In the genomic region with DNA sequence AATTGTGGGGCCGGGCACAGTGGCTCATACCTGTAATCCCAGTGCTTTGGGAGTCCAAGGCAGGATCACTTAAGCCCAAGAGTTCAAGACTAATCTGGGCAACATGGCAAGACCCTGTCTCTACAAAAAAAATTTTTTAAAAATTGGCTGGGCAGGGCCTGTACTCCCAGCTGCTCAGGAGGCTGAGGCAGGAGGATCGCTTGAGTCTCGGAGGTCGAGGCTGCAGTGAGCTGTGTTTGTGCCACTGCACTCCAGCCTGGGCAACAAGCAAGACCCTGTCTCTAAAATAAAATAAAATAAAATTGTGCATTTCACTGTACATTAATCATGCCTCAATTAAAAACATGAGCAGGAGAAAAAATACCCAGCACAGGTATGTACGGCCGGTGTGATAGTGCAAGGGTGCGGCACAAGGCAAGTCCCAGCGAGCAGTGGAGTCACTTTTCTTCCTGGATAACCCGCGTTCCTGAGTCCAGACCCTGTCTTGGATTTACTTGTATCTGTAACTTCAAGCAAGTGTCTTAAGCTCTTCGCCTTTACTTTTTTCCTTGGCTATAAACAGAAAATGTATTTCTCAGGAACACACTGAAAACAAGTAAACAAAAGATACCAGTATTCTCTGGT, we compare ENCODE assay signal across 20 cellular contexts. TPM values are rescaled to one million over a fixed set of nuclear protein-coding genes. Genes with fewer than 3 reads are reported as not detected.
DNase-seq lines count a peak whose midpoint lies in the region; ATAC-seq and TF ChIP-seq lines count a peak whose summit lies in the region.
"Had no signal": no experiment of that assay in that cellular context is flagged by ENCODE, and none has a peak within 500 bp of the region (broad histone marks: within the 10 kb centered on the region; RNA-seq: fewer than 3 reads in every experiment).

No MANE protein-coding gene starts in this region.

- no peak for TF ChIP-seq POLR2A in right lobe of liver (IDR thresholded peaks at IDR 0.05)

- H3K79me1 ChIP-seq in mesendoderm (ENCODE audit: low read length), result peaks cover 24% of the 10 kb centered on the region

- H3K9me3 Mint-ChIP-seq in CD14-positive monocyte, result no peaks in the 10 kb centered on the region
- no peaks in the 10 kb centered on the region for H3K9me3 Mint-ChIP-seq in MCF 10A (ENCODE audit: unreplicated experiment)
- H3K9me3 Mint-ChIP-seq: activated T-cell treated with anti-CD3 and anti-CD28 coated beads, Interleukin-2, amount 50 U/mL, for 4 hours; effector memory CD8-positive, alpha-beta T cell; natural killer cell; stimulated activated naive CD8-positive, alpha-beta T cell treated with anti-CD3 and anti-CD28 coated beads, Interleukin-15, amount 100 ng/mL, for 72 hours had no signal

- H2BK120ac ChIP-seq in mesendoderm (ENCODE audit: low read depth, low read length), result no peak overlapping the region

- CTCF ChIA-PET in MCF 10A (lab: Yijun Ruan, JAX), result interaction anchor here (1.0 to 1.8 kb wide), 2 partner anchors 11 to 68 kb away, joined by 4 to 7 read pairs; no protein-coding TSS in a partner anchor

- H3K27ac Mint-ChIP-seq in CD14-positive monocyte (peak overlapping the region in 5 of 7 donors; percentile 6 to 87 (median 80)), MCF 10A (ENCODE audit: low read depth, unreplicated experiment) (peak overlapping the region; percentile 91)

- POLR2A ChIA-PET in MCF 10A (lab: Yijun Ruan, JAX), result interaction anchor here (0.5 to 10.7 kb wide), 6 partner anchors 8 to 285 kb away, joined by 3 to 336 read pairs (median 6); a partner anchor contains a TSS

- peaks cover 0 to 52% (median 18%) of the 10 kb centered on the region in 4 donors for H3K4me1 ChIP-seq in right lobe of liver
- peaks cover 12% of the 10 kb centered on the region for H3K4me1 ChIP-seq in mesendoderm (ENCODE audit: control insufficient read depth, low read depth, low read length)

- no peak overlapping the region for H3K56ac ChIP-seq in mesendoderm (ENCODE audit: low read length)

- 88% methylated on average over 9 of the region's 11 CpGs for WGBS in right lobe of liver (ENCODE audit: insufficient coverage, low coverage, low lambda C conversion rate, missing lambda C conversion rate)
- no CpG with 5 or more reads among the region's 11 CpGs for WGBS in mesendoderm (ENCODE audit: extremely low coverage, insufficient coverage, low lambda C conversion rate)

- H2BK15ac ChIP-seq in mesendoderm (replicated peaks; ENCODE audit: low read depth), result no peak overlapping the region

- H3K79me2 ChIP-seq in mesendoderm (ENCODE audit: control insufficient read depth, insufficient read depth, low read length), result peaks cover 32% of the 10 kb centered on the region

- H3K27me3 Mint-ChIP-seq in CD14-positive monocyte (ENCODE audit: low read depth in 3 of 3) (peaks cover 0 to 3% (median 0%) of the 10 kb centered on the region in 3 donors), MCF 10A (ENCODE audit: insufficient read depth, unreplicated experiment) (no peaks in the 10 kb centered on the region)
- H3K27me3 Mint-ChIP-seq: effector memory CD8-positive, alpha-beta T cell; stimulated activated naive CD8-positive, alpha-beta T cell treated with anti-CD3 and anti-CD28 coated beads, Interleukin-15, amount 100 ng/mL, for 72 hours had no signal

- H4K8ac ChIP-seq in mesendoderm (ENCODE audit: low read depth, low read length), result no peak overlapping the region

- H3K36me3 ChIP-seq in right lobe of liver (peaks cover 0 to under 1% (median 0%) of the 10 kb centered on the region in 4 donors), mesendoderm (ENCODE audit: control insufficient read depth, insufficient read depth, low read length) (no peaks in the 10 kb centered on the region)

- H3K9ac ChIP-seq in mesendoderm (ENCODE audit: low read length), result no peak overlapping the region
- H3K9ac ChIP-seq: KMS-11 had no signal

- no peaks in the 10 kb centered on the region for H3K9me3 ChIP-seq in right lobe of liver
- H3K9me3 ChIP-seq: Peyer's patch had no signal

- peaks cover 64 to 71% of the 10 kb centered on the region in 2 donors for H3K36me3 Mint-ChIP-seq in CD14-positive monocyte
- peaks cover 32% of the 10 kb centered on the region for H3K36me3 Mint-ChIP-seq in MCF 10A (ENCODE audit: insufficient read depth, unreplicated experiment)
- H3K36me3 Mint-ChIP-seq: natural killer cell had no signal

- H3K4me1 Mint-ChIP-seq in CD14-positive monocyte (peaks cover 89% of the 10 kb centered on the region), MCF 10A (ENCODE audit: insufficient read depth, unreplicated experiment) (peaks cover 64% of the 10 kb centered on the region)

- no peak overlapping the region for H2BK5ac ChIP-seq in mesendoderm (ENCODE audit: low read length)

- BruUV-seq in MCF 10A (replicated peaks; lab: Mats Ljungman, UMichigan), result no TSS peak

- no peak overlapping the region for H3K4me3 Mint-ChIP-seq in CD14-positive monocyte
- peak overlapping the region; percentile 54 for H3K4me3 Mint-ChIP-seq in MCF 10A (ENCODE audit: unreplicated experiment)
- H3K4me3 Mint-ChIP-seq: activated T-cell treated with anti-CD3 and anti-CD28 coated beads, Interleukin-2, amount 50 U/mL, for 4 hours; effector memory CD8-positive, alpha-beta T cell; natural killer cell; stimulated activated naive CD8-positive, alpha-beta T cell treated with anti-CD3 and anti-CD28 coated beads, Interleukin-15, amount 100 ng/mL, for 72 hours had no signal

- no peak for TF ChIP-seq CTCF in CD14-positive monocyte (IDR thresholded peaks at IDR 0.05)
- no peak for TF ChIP-seq CTCF in MCF 10A (IDR thresholded peaks at IDR 0.05; ENCODE audit: unreplicated experiment)
- no peak for TF ChIP-seq CTCF in right lobe of liver (IDR thresholded peaks at IDR 0.05)

- H2AK5ac ChIP-seq in mesendoderm (ENCODE audit: low read length), result no peak overlapping the region

- ATAC-seq in right lobe of liver, result no peak
- ATAC-seq in HG03354 (IDR thresholded peaks at IDR 0.05; ENCODE audit: poor library complexity, severe bottlenecking, unreplicated experiment), result no peak
- no peak for ATAC-seq in GM18858 (IDR thresholded peaks at IDR 0.05; ENCODE audit: unreplicated experiment)
- ATAC-seq: activated T-cell treated with anti-CD3 and anti-CD28 coated beads, Interleukin-2, amount 50 U/mL, for 4 hours; effector memory CD8-positive, alpha-beta T cell; natural killer cell; sciatic nerve; stimulated activated naive CD8-positive, alpha-beta T cell treated with anti-CD3 and anti-CD28 coated beads, Interleukin-15, amount 100 ng/mL, for 72 hours had no signal

- intact Hi-C loops in CD14-positive monocyte (cut with micrococcal nuclease) (no loop called here), MCF 10A (cut with micrococcal nuclease) (no loop called here), right lobe of liver (cut with DNase I) (no loop called here)

- no peak overlapping the region for H4K5ac ChIP-seq in mesendoderm (ENCODE audit: low read length)

- DNase-seq in CD14-positive monocyte (ENCODE audit: low spot score), result no peak
- no peak for DNase-seq in MCF 10A (ENCODE audit: unreplicated experiment)
- peak in 1 of 3 donors; percentile 18 for DNase-seq in right lobe of liver
- no peak for DNase-seq in EL
- no peak for DNase-seq in mesendoderm
- DNase-seq: activated CD4-positive, alpha-beta T cell treated with anti-CD3 and anti-CD28 coated beads for 48 hours; activated T-cell treated with anti-CD3 and anti-CD28 coated beads, Interleukin-2, amount 50 U/mL, for 4 hours; effector memory CD8-positive, alpha-beta T cell; GOT3; natural killer cell; NCI-H1436 treated with DMSO at 0.1 percent for 48 hours; NCI-H446; Peyer's patch; stimulated activated naive CD8-positive, alpha-beta T cell treated with anti-CD3 and anti-CD28 coated beads, Interleukin-15, amount 100 ng/mL, for 72 hours; T-helper 9 cell had no signal

- H3K27me3 ChIP-seq in right lobe of liver (no peaks in the 10 kb centered on the region), mesendoderm (ENCODE audit: insufficient read depth, low read length, poor library complexity) (no peaks in the 10 kb centered on the region)
- H3K27me3 ChIP-seq: Peyer's patch had no signal

- no peak overlapping the region for H3K23ac ChIP-seq in mesendoderm (ENCODE audit: low read length)

- H3K4me2 ChIP-seq in mesendoderm (ENCODE audit: low read length), result no peak overlapping the region
- H3K4me2 ChIP-seq: KMS-11 had no signal

- no peak overlapping the region for H3K4ac ChIP-seq in mesendoderm (ENCODE audit: low read depth, low read length)

- H3K27ac ChIP-seq in right lobe of liver (peak overlapping the region; percentile 71 to 86 (median 83)), skin epidermis (peak overlapping the region in 13 of 21 experiments; percentile 6 to 68 (median 38)), mesendoderm (ENCODE audit: low read depth, low read length) (no peak overlapping the region)
- H3K27ac ChIP-seq: KMS-11 had no signal

- no peak overlapping the region for H3K4me3 ChIP-seq in right lobe of liver
- H3K4me3 ChIP-seq in skin epidermis, result no peak overlapping the region
- H3K4me3 ChIP-seq in mesendoderm (ENCODE audit: low read length), result no peak overlapping the region
- H3K4me3 ChIP-seq: Peyer's patch had no signal

- H3K18ac ChIP-seq in mesendoderm (ENCODE audit: low read length), result no peak overlapping the region

RNA-seq across cellular contexts. Expression of a gene that starts 11.4 kb away (rescaled TPM):
- 100 to 1,000 TPM in 1 of 2 donors, 10 to 100 TPM in 1; 99.7 to 129 TPM for polyA plus RNA-seq in CD14-positive monocyte
- total RNA-seq in MCF 10A (2022), result 46.3 and 54.5 TPM in 2 replicates
- total RNA-seq in right lobe of liver, result 10 to 100 TPM; 10.7 to 27.5 (median 19.0) TPM
- 28.5 TPM for polyA plus RNA-seq in mesendoderm (2013, experiment 1 of 2)
- polyA plus RNA-seq in mesendoderm (2013, experiment 2 of 2), result 27.8 TPM

RNA-seq across cellular contexts. Expression of a gene that starts 27.6 kb away (rescaled TPM):
- 10 to 100 TPM; 21.4 to 32.7 TPM for polyA plus RNA-seq in CD14-positive monocyte
- 4.2 and 4.9 TPM in 2 replicates for total RNA-seq in MCF 10A (2022)
- 1 to 10 TPM; 2.6 to 7.4 (median 4.7) TPM for total RNA-seq in right lobe of liver
- polyA plus RNA-seq in mesendoderm (2013, experiment 1 of 2), result 1.8 TPM
- polyA plus RNA-seq in mesendoderm (2013, experiment 2 of 2), result 2.2 TPM
